Comparison of ENCODE assay signal across 18 cellular contexts in the genomic region with DNA sequence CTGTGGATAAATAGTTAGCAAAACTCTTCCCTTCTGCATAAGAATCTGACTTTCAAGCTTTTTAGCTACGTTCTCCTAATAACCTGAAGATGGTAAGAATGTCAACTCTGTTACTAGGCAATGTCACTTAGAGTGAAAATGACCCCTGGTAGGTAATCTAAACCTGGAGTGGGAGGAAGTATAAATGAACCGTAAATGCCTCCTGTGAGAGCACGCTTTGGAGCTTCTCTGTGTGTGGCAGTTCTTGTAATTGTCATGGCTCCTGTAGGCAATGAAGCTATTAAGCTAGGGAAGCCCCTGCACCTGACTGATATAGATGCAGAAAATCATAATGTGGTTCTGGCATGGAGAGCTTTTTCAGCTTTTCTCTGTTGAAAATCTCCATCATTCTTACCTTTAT. TPM values are rescaled to one million over a fixed set of nuclear protein-coding genes. Genes with fewer than 3 reads are reported as not detected.
DNase-seq lines count a peak whose midpoint lies in the region; ATAC-seq lines count a peak whose summit lies in the region.
"Had no signal": no experiment of that assay in that cellular context is flagged by ENCODE, and none has a peak within 500 bp of the region (broad histone marks: within the 10 kb centered on the region; RNA-seq: fewer than 3 reads in every experiment).

No MANE protein-coding gene starts in this region.

- H3K27ac ChIP-seq in aorta (ENCODE audit: low read depth in 1 of 2, low read length in 2 of 2): no peak overlapping the region
- H3K27ac ChIP-seq: 22Rv1 had no signal

- intact Hi-C loops in aorta (cut with DNase I): loop anchor here in 1 of 2 donors (10.0 kb wide), 1 partner anchor 112 kb away; no protein-coding TSS in a partner anchor

- ATAC-seq in HG03460 (IDR thresholded peaks at IDR 0.05; ENCODE audit: unreplicated experiment) (no peak), GM19395 (IDR thresholded peaks at IDR 0.05; ENCODE audit: unreplicated experiment) (no peak), aorta (ENCODE audit: low FRiP score) (no peak)
- ATAC-seq: CD8-positive, alpha-beta T cell; GM12878; GM23338 had no signal

- H3K9me3 ChIP-seq in aorta (ENCODE audit: control insufficient read depth, low read length): peaks cover 1% of the 10 kb centered on the region

- whole genome bisulfite sequencing in aorta, 2 donors: 52 to 64% methylated on average over 3 of the region's 3 CpGs

- DNase-seq in DMS79 treated with DMSO at 0.1 percent for 48 hours (lab: John Stamatoyannopoulos, UW) (peak; percentile 22), DMS79 (lab: John Stamatoyannopoulos, UW) (no peak), NCI-H1417 (lab: John Stamatoyannopoulos, UW) (peak; percentile 17 to 70 (median 42)), NCI-H345 treated with DMSO at 0.1 percent for 48 hours (lab: John Stamatoyannopoulos, UW; ENCODE audit: unreplicated experiment) (peak; percentile 41), left kidney (ENCODE audit: low read depth, low spot score) (peak; percentile 72), aorta (no peak)
- DNase-seq: Caco-2; CD8-positive, alpha-beta T cell; H7 had no signal

- no peak overlapping the region for H3K4me3 ChIP-seq in aorta (ENCODE audit: low read length in 2 of 2)
- H3K4me3 ChIP-seq: GM12878, GM23338 had no signal

- no peaks in the 10 kb centered on the region for H3K4me1 ChIP-seq in aorta (ENCODE audit: control insufficient read depth in 1 of 2, insufficient read depth in 2 of 2, low read length in 2 of 2)
- H3K4me1 ChIP-seq: Caco-2 had no signal

- H3K27me3 ChIP-seq in aorta (ENCODE audit: control insufficient read depth in 1 of 2, insufficient read depth in 2 of 2, low read length in 1 of 2): no peaks in the 10 kb centered on the region

- H3K36me3 ChIP-seq in aorta (ENCODE audit: control insufficient read depth in 1 of 2, insufficient read depth in 2 of 2, low read length in 1 of 2): no peaks in the 10 kb centered on the region

RNA-seq across cellular contexts. Expression of gene CALCA, which starts 29.4 kb away (rescaled TPM):
- total RNA-seq in aorta: under 1 TPM in 1 of 2 donors, not detected in 1; 0.97 TPM
- 1 to 10 TPM in 1 of 2 donors, under 1 TPM in 1; 0.88 to 1.6 TPM for polyA plus RNA-seq in aorta
- total RNA-seq: Caco-2; CD8-positive, alpha-beta T cell; G401; GM12878; HT1080 had no signal
- polyA plus RNA-seq: BJ, CD14-positive monocyte, GM12878 had no signal

RNA-seq across cellular contexts. Expression of gene CYP2R1, which starts 50.7 kb away (rescaled TPM):
- total RNA-seq in aorta: 10 to 100 TPM; 23.1 to 26.2 TPM
- 10 to 100 TPM; 13.3 to 43.4 TPM for polyA plus RNA-seq in aorta

Comparison
In these comparisons a context has a peak if more than half of its experiments do, and no peak if none do; other contexts are left out.
1. DNase-seq: peak in DMS79 treated with DMSO at 0.1 percent for 48 hours (single experiment), NCI-H1417 (3 of 3), NCI-H345 treated with DMSO at 0.1 percent for 48 hours (single experiment) and left kidney (single experiment); none in DMS79 (single experiment) and aorta (0 of 2).